Comparison of ENCODE assay signal across 18 cellular contexts in genomic region chr3:64915778-64916177, GRCh38.
DNase-seq lines count a peak whose midpoint lies in the region; ATAC-seq and TF ChIP-seq lines count a peak whose summit lies in the region.
"Had no signal": no experiment of that assay in that cellular context is flagged by ENCODE, and none has a peak within 500 bp of the region (broad histone marks: within the 10 kb centered on the region; RNA-seq: fewer than 3 reads in every experiment).

No MANE protein-coding gene starts in this region.

- H3K27me3 ChIP-seq in IMR-90 (ENCODE audit: control insufficient read depth, insufficient read depth, low read length) = no peaks in the 10 kb centered on the region
- H3K27me3 ChIP-seq in mammary epithelial cell (ENCODE audit: insufficient read depth, low read length) = no peaks in the 10 kb centered on the region
- no peaks in the 10 kb centered on the region for H3K27me3 ChIP-seq in left ventricle myocardium inferior (ENCODE audit: low read depth)
- no peaks in the 10 kb centered on the region for H3K27me3 ChIP-seq in vagina
- H3K27me3 ChIP-seq in CD4-positive, alpha-beta memory T cell (ENCODE audit: insufficient read depth, low read length) = no peaks in the 10 kb centered on the region
- H3K27me3 ChIP-seq: BE2C, esophagus squamous epithelium, pancreas had no signal

- CTCF ChIA-PET in IMR-90 (lab: Yijun Ruan, JAX) = no interaction called here
- CTCF ChIA-PET in mammary epithelial cell (lab: Charles Lee; ENCODE audit: low non-redundant PET) = no interaction called here
- CTCF ChIA-PET in CD4-positive, alpha-beta memory T cell (lab: Charles Lee; ENCODE audit: partially characterized antibody) = no interaction called here

- H2AFZ ChIP-seq in IMR-90 (replicated peaks; ENCODE audit: low read length, poor library complexity) (no peak overlapping the region), mammary epithelial cell (ENCODE audit: low read depth, low read length) (peak overlapping the region; percentile 41)

- no peak overlapping the region for H4K8ac ChIP-seq in IMR-90 (ENCODE audit: low read depth in 2 of 2, low read length in 2 of 2)

- H3K9ac ChIP-seq in IMR-90 (ENCODE audit: low read depth, low read length) = no peak overlapping the region
- no peak overlapping the region for H3K9ac ChIP-seq in mammary epithelial cell (ENCODE audit: insufficient read depth, low read length)
- H3K9ac ChIP-seq: KMS-11 had no signal

- H3K23ac ChIP-seq in IMR-90 (ENCODE audit: low read depth, low read length) = no peak overlapping the region

- no peak overlapping the region for H2BK120ac ChIP-seq in IMR-90 (ENCODE audit: low read depth, low read length)

- H3K79me1 ChIP-seq in IMR-90 (ENCODE audit: low read depth in 1 of 2, low read length in 2 of 2) = no peaks in the 10 kb centered on the region

- dilution Hi-C loops in IMR-90 (cut with HindIII; ENCODE audit: low sequenced_read_pairs, unreplicated experiment) (no loop called here), mammary epithelial cell (cut with HindIII; ENCODE audit: low sequenced_read_pairs) (loop anchor here (5.0 kb wide), 1 partner anchor 43 kb away; no protein-coding TSS in a partner anchor)

- in situ Hi-C loops in IMR-90 (cut with MboI; ENCODE audit: low sequenced_read_pairs) = no loop called here
- in situ Hi-C loops in mammary epithelial cell (cut with MboI; ENCODE audit: low sequenced_read_pairs in 2 of 2) = no loop called here

- BruUV-seq in IMR-90 (replicated peaks; lab: Mats Ljungman, UMichigan) (no TSS peak), mammary epithelial cell (replicated peaks; lab: Mats Ljungman, UMichigan) (no TSS peak)

- no peak overlapping the region for H3K14ac ChIP-seq in IMR-90 (replicated peaks; ENCODE audit: low read depth, low read length)

- no peak overlapping the region for H2BK20ac ChIP-seq in IMR-90 (ENCODE audit: low read depth, low read length)

- H3K36me3 ChIP-seq in IMR-90 (ENCODE audit: control insufficient read depth, insufficient read depth, low read length) (no peaks in the 10 kb centered on the region), mammary epithelial cell (ENCODE audit: insufficient read depth, low read length) (no peaks in the 10 kb centered on the region), left ventricle myocardium inferior (no peaks in the 10 kb centered on the region), vagina (no peaks in the 10 kb centered on the region)
- no peaks in the 10 kb centered on the region for H3K36me3 ChIP-seq in CD4-positive, alpha-beta memory T cell (ENCODE audit: insufficient read depth, low read length)
- H3K36me3 ChIP-seq: BE2C, esophagus squamous epithelium, HAP-1, pancreas, thoracic aorta had no signal

- no peak overlapping the region for H3K4me3 Mint-ChIP-seq in activated T-helper 1 cell treated with anti-CD3 and anti-CD28 coated beads, Interleukin-12 subunit alpha, Interleukin-12 subunit beta, Interleukin-2, Interleukin-4 antibody, amounts not matched to agents 30 ng/mL and 10 ng/mL and 1 ng/mL, durations not matched to agents 14 hours and 24 hours and 36 hours
- no peak overlapping the region for H3K4me3 Mint-ChIP-seq in CD4-positive, alpha-beta memory T cell
- H3K4me3 Mint-ChIP-seq: activated B cell treated with CpG ODN at 0.5 μM for 24 hours; activated naive CD4-positive, alpha-beta T cell treated with anti-CD3 and anti-CD28 coated beads, Interleukin-2, amount 50 U/mL, for 24 hours had no signal

- H3K4me1 ChIP-seq in IMR-90 (ENCODE audit: control insufficient read depth, insufficient read depth, low read length) (no peaks in the 10 kb centered on the region), mammary epithelial cell (ENCODE audit: insufficient read depth, low read length) (peaks cover 15% of the 10 kb centered on the region), left ventricle myocardium inferior (peaks cover 55% of the 10 kb centered on the region), vagina (peaks cover 11% of the 10 kb centered on the region)
- no peaks in the 10 kb centered on the region for H3K4me1 ChIP-seq in CD4-positive, alpha-beta memory T cell (ENCODE audit: insufficient read depth, low read length)
- H3K4me1 ChIP-seq: BE2C, pancreas had no signal

- TF ChIP-seq CTCF in IMR-90 (conservative IDR thresholded peaks at IDR 0.05; ENCODE audit: low read depth, low read length) = no peak
- no peak for TF ChIP-seq CTCF in mammary epithelial cell (conservative IDR thresholded peaks at IDR 0.05 in 1 of 2, IDR thresholded peaks at IDR 0.05 in 1 of 2; ENCODE audit: extremely low read depth in 1 of 2, insufficient read depth in 1 of 2, low read depth in 1 of 2, low read length in 2 of 2)
- no peak for TF ChIP-seq CTCF in left ventricle myocardium inferior (IDR thresholded peaks at IDR 0.05; ENCODE audit: borderline replicate concordance)
- TF ChIP-seq CTCF in vagina (IDR thresholded peaks at IDR 0.05) = no peak

- TF ChIP-seq POLR2A in IMR-90 (IDR thresholded peaks at IDR 0.05; ENCODE audit: low read depth, low read length) (no peak), vagina (IDR thresholded peaks at IDR 0.05) (no peak)

- no peaks in the 10 kb centered on the region for H3K4me1 Mint-ChIP-seq in activated T-helper 1 cell treated with anti-CD3 and anti-CD28 coated beads, Interleukin-12 subunit alpha, Interleukin-12 subunit beta, Interleukin-2, Interleukin-4 antibody, amounts not matched to agents 30 ng/mL and 10 ng/mL and 1 ng/mL, durations not matched to agents 14 hours and 24 hours and 36 hours (ENCODE audit: low read depth)
- no peaks in the 10 kb centered on the region for H3K4me1 Mint-ChIP-seq in CD4-positive, alpha-beta memory T cell
- H3K4me1 Mint-ChIP-seq: activated B cell treated with CpG ODN at 0.5 μM for 24 hours; activated naive CD4-positive, alpha-beta T cell treated with anti-CD3 and anti-CD28 coated beads, Interleukin-2, amount 50 U/mL, for 24 hours had no signal

- no peaks in the 10 kb centered on the region for H3K79me2 ChIP-seq in mammary epithelial cell (ENCODE audit: insufficient read depth, low read length)

- H3K4me2 ChIP-seq in IMR-90 (ENCODE audit: low read depth, low read length) = no peak overlapping the region
- peak overlapping the region; percentile 41 for H3K4me2 ChIP-seq in mammary epithelial cell (ENCODE audit: insufficient read depth, low read depth, low read length)
- H3K4me2 ChIP-seq: KMS-11 had no signal

- no peak overlapping the region for H2BK5ac ChIP-seq in IMR-90 (ENCODE audit: low read depth, low read length, poor library complexity, severe bottlenecking)

- H3K9me3 Mint-ChIP-seq in activated T-helper 1 cell treated with anti-CD3 and anti-CD28 coated beads, Interleukin-12 subunit alpha, Interleukin-12 subunit beta, Interleukin-2, Interleukin-4 antibody, amounts not matched to agents 30 ng/mL and 10 ng/mL and 1 ng/mL, durations not matched to agents 14 hours and 24 hours and 36 hours = peaks cover 7% of the 10 kb centered on the region
- H3K9me3 Mint-ChIP-seq in CD4-positive, alpha-beta memory T cell = peaks cover 0 to 7% (median 3%) of the 10 kb centered on the region in 8 donors

- H4K5ac ChIP-seq in IMR-90 (ENCODE audit: low read depth, low read length) = no peak overlapping the region

- intact Hi-C loops in IMR-90 (cut with micrococcal nuclease) (no loop called here), mammary epithelial cell (cut with micrococcal nuclease) (no loop called here), left ventricle myocardium inferior (cut with micrococcal nuclease) (no loop called here), sciatic nerve (cut with DNase I) (no loop called here), vagina (cut with DNase I) (no loop called here)
- intact Hi-C loops in activated T-helper 1 cell treated with anti-CD3 and anti-CD28 coated beads, Interleukin-12 subunit alpha, Interleukin-12 subunit beta, Interleukin-2, Interleukin-4 antibody, amounts not matched to agents 30 ng/mL and 10 ng/mL and 1 ng/mL, durations not matched to agents 14 hours and 24 hours and 36 hours (cut with micrococcal nuclease) = no loop called here
- intact Hi-C loops in CD4-positive, alpha-beta memory T cell (cut with micrococcal nuclease) = no loop called here

- H4K20me1 ChIP-seq in IMR-90 (ENCODE audit: insufficient read depth, low read length) (no peaks in the 10 kb centered on the region), mammary epithelial cell (ENCODE audit: insufficient read depth, low read length) (no peaks in the 10 kb centered on the region)

- no peak overlapping the region for H4K91ac ChIP-seq in IMR-90 (ENCODE audit: insufficient read depth, low read depth, low read length)

- H3K36me3 Mint-ChIP-seq in activated T-helper 1 cell treated with anti-CD3 and anti-CD28 coated beads, Interleukin-12 subunit alpha, Interleukin-12 subunit beta, Interleukin-2, Interleukin-4 antibody, amounts not matched to agents 30 ng/mL and 10 ng/mL and 1 ng/mL, durations not matched to agents 14 hours and 24 hours and 36 hours (ENCODE audit: low read depth) = no peaks in the 10 kb centered on the region
- no peaks in the 10 kb centered on the region for H3K36me3 Mint-ChIP-seq in CD4-positive, alpha-beta memory T cell
- H3K36me3 Mint-ChIP-seq: activated naive CD4-positive, alpha-beta T cell treated with anti-CD3 and anti-CD28 coated beads, Interleukin-2, amount 50 U/mL, for 24 hours had no signal

- POLR2A ChIA-PET in IMR-90 (lab: Charles Lee; ENCODE audit: unreplicated experiment) = no interaction called here
- POLR2A ChIA-PET in CD4-positive, alpha-beta memory T cell (lab: Charles Lee; ENCODE audit: partially characterized antibody) = no interaction called here

- H2BK15ac ChIP-seq in IMR-90 (ENCODE audit: low read depth, low read length) = no peak overlapping the region

- no peak overlapping the region for H2AK5ac ChIP-seq in IMR-90 (ENCODE audit: low read depth, low read length)

- no CpG with 5 or more reads among the region's 2 CpGs for WGBS in IMR-90 (ENCODE audit: extremely low coverage in 2 of 2, insufficient read length in 1 of 2), 2 experiments
- 0% methylated on average over 2 of the region's 2 CpGs for WGBS in mammary epithelial cell (ENCODE audit: low coverage, missing lambda C conversion rate)

- TF ChIP-seq RAD21 in IMR-90 (IDR thresholded peaks at IDR 0.05; ENCODE audit: low read length) = no peak

- H3K9me1 ChIP-seq in IMR-90 (ENCODE audit: insufficient read depth, low read length) = no peaks in the 10 kb centered on the region

- H2AK9ac ChIP-seq in IMR-90 (replicated peaks; ENCODE audit: low read depth, low read length, poor library complexity) = no peak overlapping the region

- H3K9me3 ChIP-seq in IMR-90 (ENCODE audit: control insufficient read depth, insufficient read depth, low read length) = no peaks in the 10 kb centered on the region
- H3K9me3 ChIP-seq in mammary epithelial cell (replicated peaks; ENCODE audit: insufficient read depth, low read length) = no peaks in the 10 kb centered on the region
- no peaks in the 10 kb centered on the region for H3K9me3 ChIP-seq in left ventricle myocardium inferior (replicated peaks)
- no peaks in the 10 kb centered on the region for H3K9me3 ChIP-seq in vagina
- H3K9me3 ChIP-seq in CD4-positive, alpha-beta memory T cell (ENCODE audit: control insufficient read depth in 1 of 2, low read length in 2 of 2) = no peaks in the 10 kb centered on the region
- H3K9me3 ChIP-seq: BE2C, esophagus squamous epithelium, HAP-1, pancreas, thoracic aorta had no signal

- no peak overlapping the region for H3K4ac ChIP-seq in IMR-90 (ENCODE audit: low read depth, low read length)

- no peak overlapping the region for H3K18ac ChIP-seq in IMR-90 (ENCODE audit: low read depth, low read length)

- no peak overlapping the region for H3K56ac ChIP-seq in IMR-90 (ENCODE audit: extremely low read depth, insufficient read depth, low read length)

- no peak overlapping the region for H3K27ac ChIP-seq in IMR-90 (ENCODE audit: insufficient read depth, low read length)
- no peak overlapping the region for H3K27ac ChIP-seq in mammary epithelial cell (ENCODE audit: insufficient read depth, low read depth, low read length)
- peak overlapping the region; percentile 57 for H3K27ac ChIP-seq in left ventricle myocardium inferior (replicated peaks)
- H3K27ac ChIP-seq in vagina = no peak overlapping the region
- H3K27ac ChIP-seq in CD4-positive, alpha-beta memory T cell (ENCODE audit: low read depth, low read length) = no peak overlapping the region
- H3K27ac ChIP-seq: KMS-11, pancreas, thoracic aorta had no signal

- H3K27me3 Mint-ChIP-seq in activated T-helper 1 cell treated with anti-CD3 and anti-CD28 coated beads, Interleukin-12 subunit alpha, Interleukin-12 subunit beta, Interleukin-2, Interleukin-4 antibody, amounts not matched to agents 30 ng/mL and 10 ng/mL and 1 ng/mL, durations not matched to agents 14 hours and 24 hours and 36 hours (ENCODE audit: insufficient read depth) = no peaks in the 10 kb centered on the region
- H3K27me3 Mint-ChIP-seq in CD4-positive, alpha-beta memory T cell = no peaks in the 10 kb centered on the region
- H3K27me3 Mint-ChIP-seq: activated B cell treated with CpG ODN at 0.5 μM for 24 hours; activated naive CD4-positive, alpha-beta T cell treated with anti-CD3 and anti-CD28 coated beads, Interleukin-2, amount 50 U/mL, for 24 hours had no signal

- H3K4me3 ChIP-seq in IMR-90 (ENCODE audit: insufficient read depth, low read depth, low read length) (no peak overlapping the region), mammary epithelial cell (replicated peaks in 1 of 3; ENCODE audit: insufficient read depth in 1 of 3, low read depth in 2 of 3, low read length in 3 of 3) (no peak overlapping the region), left ventricle myocardium inferior (no peak overlapping the region), vagina (no peak overlapping the region)
- no peak overlapping the region for H3K4me3 ChIP-seq in CD4-positive, alpha-beta memory T cell (ENCODE audit: low read length in 2 of 2)
- H3K4me3 ChIP-seq: esophagus squamous epithelium, HAP-1, pancreas, thoracic aorta had no signal

- H3K27ac Mint-ChIP-seq in activated T-helper 1 cell treated with anti-CD3 and anti-CD28 coated beads, Interleukin-12 subunit alpha, Interleukin-12 subunit beta, Interleukin-2, Interleukin-4 antibody, amounts not matched to agents 30 ng/mL and 10 ng/mL and 1 ng/mL, durations not matched to agents 14 hours and 24 hours and 36 hours = no peak overlapping the region
- H3K27ac Mint-ChIP-seq in CD4-positive, alpha-beta memory T cell = no peak overlapping the region
- H3K27ac Mint-ChIP-seq: activated B cell treated with CpG ODN at 0.5 μM for 24 hours; activated naive CD4-positive, alpha-beta T cell treated with anti-CD3 and anti-CD28 coated beads, Interleukin-2, amount 50 U/mL, for 24 hours had no signal

- peak; percentile 35 for ATAC-seq in IMR-90 (ENCODE audit: low read depth)
- peak; percentile 74 for ATAC-seq in sciatic nerve

- DNase-seq in IMR-90 (peak; percentile 21), mammary epithelial cell (peak; percentile 86), left ventricle myocardium inferior (no peak), sciatic nerve (ENCODE audit: low spot score) (no peak), GM03348 (ENCODE audit: low spot score) (no peak), vagina (ENCODE audit: extremely low spot score in 2 of 2) (no peak)
- DNase-seq in activated T-helper 1 cell treated with anti-CD3 and anti-CD28 coated beads, Interleukin-12 subunit alpha, Interleukin-12 subunit beta, Interleukin-2, Interleukin-4 antibody, amounts not matched to agents 30 ng/mL and 10 ng/mL and 1 ng/mL, durations not matched to agents 14 hours and 24 hours and 36 hours (ENCODE audit: low spot score) = no peak
- no peak for DNase-seq in CD4-positive, alpha-beta memory T cell
- DNase-seq: activated B cell treated with CpG ODN at 0.5 μM for 24 hours, BE2C, esophagus squamous epithelium, NCI-H146, OCI-M1, pancreas had no signal

Comparison
In these comparisons a context has a peak if more than half of its experiments do, and no peak if none do; other contexts are left out.
1. DNase-seq: peak in IMR-90 (single experiment) and mammary epithelial cell (single experiment); none in left ventricle myocardium inferior (single experiment), sciatic nerve (single experiment), GM03348 (single experiment), activated T-helper 1 cell treated with anti-CD3 and anti-CD28 coated beads, Interleukin-12 subunit alpha, Interleukin-12 subunit beta, Interleukin-2, Interleukin-4 antibody, amounts not matched to agents 30 ng/mL and 10 ng/mL and 1 ng/mL, durations not matched to agents 14 hours and 24 hours and 36 hours (single experiment), vagina (0 of 2) and CD4-positive, alpha-beta memory T cell (0 of 5).